Comparison of ENCODE assay signal across 34 cellular contexts in the genomic region with DNA sequence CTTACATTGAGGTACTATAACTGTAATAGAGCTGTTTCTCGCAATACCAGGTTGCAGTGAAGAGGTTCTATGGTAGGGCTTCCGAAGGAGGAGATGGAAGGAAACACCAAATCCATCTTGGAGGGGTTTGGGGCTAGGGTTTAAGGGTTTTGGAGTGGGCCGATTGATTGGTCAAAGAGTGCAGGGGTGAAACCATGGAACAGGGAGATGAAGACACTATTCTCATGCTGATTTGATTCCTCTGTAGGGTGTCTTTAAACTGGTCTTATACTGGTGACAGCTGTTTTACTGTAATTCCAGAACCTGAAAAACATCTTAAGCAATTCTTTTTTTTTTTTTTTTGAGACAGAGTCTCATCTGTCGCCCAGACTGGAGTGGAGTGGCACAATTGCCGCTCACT. TPM values are rescaled to one million over a fixed set of nuclear protein-coding genes. Genes with fewer than 3 reads are reported as not detected.
"Had no signal": no experiment of that assay in that cellular context is flagged by ENCODE, and none has a peak within 500 bp of the region (broad histone marks: within the 10 kb centered on the region; RNA-seq: fewer than 3 reads in every experiment).

No MANE protein-coding gene starts in this region.

- H2AFZ ChIP-seq: hepatocyte, neural progenitor cell, parathyroid adenoma had no signal

- H3K4me1 ChIP-seq: right atrium auricular region, right lobe of liver, testis, thyroid gland, transverse colon, upper lobe of right lung had no signal

- H3K27ac ChIP-seq: heart right ventricle, hepatocyte, left ventricle myocardium inferior, neural progenitor cell, neutrophil, parathyroid adenoma, right atrium auricular region, right lobe of liver, skin epidermis, stomach, testis, thyroid gland, transverse colon, upper lobe of right lung had no signal

- H3K36me3 ChIP-seq: left ventricle myocardium inferior, neural progenitor cell, neutrophil, right atrium auricular region, right lobe of liver, thyroid gland, transverse colon, upper lobe of right lung had no signal

- H3K9ac ChIP-seq: neural progenitor cell, parathyroid adenoma had no signal

- H3K4me3 ChIP-seq: heart right ventricle, hepatocyte, left ventricle myocardium inferior, lung, neural progenitor cell, right atrium auricular region, right lobe of liver, skin epidermis, stomach, testis, thyroid gland, transverse colon, upper lobe of right lung had no signal

- H3K27me3 ChIP-seq: heart right ventricle, hepatocyte, neural progenitor cell, neutrophil, right atrium auricular region, right lobe of liver, stomach, testis, thyroid gland, transverse colon, upper lobe of right lung had no signal

- H3K4me2 ChIP-seq: hepatocyte, neural progenitor cell had no signal

- H3K9me3 ChIP-seq: neutrophil, right atrium auricular region, right lobe of liver, stomach, testis, thyroid gland, transverse colon, upper lobe of right lung had no signal

- ATAC-seq: heart right ventricle; natural killer cell; right lobe of liver; stimulated activated naive B cell treated with anti-CD40 and anti-IgM and Interleukin-4, amounts not matched to agents 10 μg/mL and 1 μg/mL and 100 μg/mL, for 72 hours; stimulated activated naive CD8-positive, alpha-beta T cell treated with anti-CD3 and anti-CD28 coated beads, Interleukin-15, Interleukin-2, amounts not matched to agents 100 U/mL and 50 U/mL, for 24 hours; upper lobe of right lung had no signal

- DNase-seq: heart right ventricle; islet precursor cell; left ventricle myocardium inferior; mesendoderm; naive B cell; natural killer cell; nephron progenitor cell; occipital lobe; right lobe of liver; stimulated activated CD4-positive, alpha-beta T cell treated with anti-CD3 and anti-CD28 coated beads, Interleukin-12 subunit alpha, Interleukin-12 subunit beta, amount 100 ng/mL, for 4 hours; stimulated activated CD4-positive, alpha-beta T cell treated with anti-CD3 and anti-CD28 coated beads, Interleukin-15, amount 100 ng/mL, for 24 hours; stimulated activated CD4-positive, alpha-beta T cell treated with anti-CD3 and anti-CD28 coated beads, Interleukin-2, amount 100 ng/mL, for 24 hours; stimulated activated CD4-positive, alpha-beta T cell treated with anti-CD3 and anti-CD28 coated beads, Interleukin-4, amount 100 ng/mL, for 1 hour; stimulated activated naive B cell treated with anti-CD40 and anti-IgM and Interleukin-4, amounts not matched to agents 10 μg/mL and 1 μg/mL and 100 μg/mL, for 72 hours; stimulated activated naive CD8-positive, alpha-beta T cell treated with anti-CD3 and anti-CD28 coated beads, Interleukin-15, Interleukin-2, amounts not matched to agents 100 U/mL and 50 U/mL, for 24 hours; stomach; testis; thyroid gland; transverse colon; upper lobe of right lung had no signal

- FAIRE-seq: urothelium cell line had no signal

RNA-seq across cellular contexts. Expression of gene ERVFRD-1, which starts 10.1 kb away (rescaled TPM):
- total RNA-seq: kidney epithelial cell, left ventricle myocardium inferior, natural killer cell, occipital lobe, osteocyte, progenitor cell of endocrine pancreas, pulmonary artery endothelial cell, renal cortical epithelial cell, right atrium auricular region, testis, thyroid gland, transverse colon had no signal

RNA-seq across cellular contexts. Expression of gene ELOVL2, which starts 57.3 kb away (rescaled TPM):
- total RNA-seq: mononuclear cell, natural killer cell, pulmonary artery endothelial cell had no signal
